18 cellular contexts compared by ENCODE assay signal in the genomic region with DNA sequence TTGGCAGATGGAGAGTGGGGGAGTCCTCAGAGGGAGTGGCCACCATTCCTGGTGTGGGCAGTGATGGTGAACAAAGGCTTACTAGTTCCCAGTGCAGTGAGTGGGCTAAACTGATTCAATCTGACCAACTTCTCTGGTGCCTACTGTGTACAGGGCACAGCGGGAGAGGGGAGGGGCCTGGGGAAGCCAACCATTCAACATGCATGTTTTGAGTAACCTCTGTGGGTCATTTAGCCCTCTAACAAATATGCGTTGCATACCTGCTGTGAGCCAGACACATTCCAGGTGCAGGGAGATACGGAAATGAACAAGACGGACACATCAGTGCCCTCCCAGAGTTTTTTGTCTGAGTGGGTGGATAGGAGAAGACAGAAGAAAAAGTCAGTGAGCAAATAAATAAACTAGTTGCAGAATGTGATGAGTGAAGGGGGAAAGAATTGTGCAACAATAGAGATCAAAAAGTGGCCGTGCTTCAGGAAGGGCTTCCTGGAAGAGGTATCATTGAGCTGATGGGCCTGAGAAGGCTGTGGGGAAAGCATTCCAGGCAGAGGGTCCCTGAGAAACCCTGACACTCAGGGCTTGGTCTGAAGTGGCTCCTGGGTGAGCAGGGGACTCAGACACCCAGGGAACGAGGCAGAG.
A peak's percentile ranks its signal among the peaks of the same experiment; 100 is the strongest.
DNase-seq lines count a peak whose midpoint lies in the region; ATAC-seq, FAIRE-seq and TF ChIP-seq lines count a peak whose summit lies in the region.
"Had no signal": no experiment of that assay in that cellular context is flagged by ENCODE, and none has a peak within 500 bp of the region (broad histone marks: within the 10 kb centered on the region; RNA-seq: fewer than 3 reads in every experiment).

No MANE protein-coding gene starts in this region.

- TF ChIP-seq CTCF in HepG2 (CRISPR knock-in tag; IDR thresholded peaks at IDR 0.05) (no peak), right lobe of liver (IDR thresholded peaks at IDR 0.05) (no peak), K562 (IDR thresholded peaks at IDR 0.05 in 2 of 3, conservative IDR thresholded peaks at IDR 0.05 in 1 of 3; ENCODE audit: insufficient read depth in 2 of 3, low read depth in 1 of 3, low read length in 3 of 3) (no peak), psoas muscle (IDR thresholded peaks at IDR 0.05) (no peak)

- H3K9me3 ChIP-seq in HepG2 (ENCODE audit: low read length) (no peaks in the 10 kb centered on the region), right lobe of liver (no peaks in the 10 kb centered on the region), K562 (replicated peaks; ENCODE audit: control insufficient read depth, insufficient read depth, low read depth, low read length) (no peaks in the 10 kb centered on the region), psoas muscle (no peaks in the 10 kb centered on the region)
- H3K9me3 ChIP-seq in naive thymus-derived CD4-positive, alpha-beta T cell (ENCODE audit: control insufficient read depth in 2 of 3, low read length in 3 of 3), result no peaks in the 10 kb centered on the region
- H3K9me3 ChIP-seq: SJSA1, uterus had no signal

- H3K27me3 ChIP-seq in HepG2 (ENCODE audit: control insufficient read depth in 1 of 2, insufficient read depth in 2 of 2, low read length in 2 of 2) (peaks cover 3 to 6% of the 10 kb centered on the region in 2 experiments; a peak in 4 of 5 replicates), right lobe of liver (no peaks in the 10 kb centered on the region), K562 (ENCODE audit: control insufficient read depth in 2 of 2, insufficient read depth in 2 of 2, low read length in 2 of 2) (peaks cover 14 to 31% of the 10 kb centered on the region in 2 experiments), psoas muscle (ENCODE audit: insufficient read depth in 3 of 3, low read length in 2 of 3) (no peaks in the 10 kb centered on the region)
- no peaks in the 10 kb centered on the region for H3K27me3 ChIP-seq in naive thymus-derived CD4-positive, alpha-beta T cell (ENCODE audit: control insufficient read depth in 2 of 2, insufficient read depth in 2 of 2, low read length in 2 of 2)
- H3K27me3 ChIP-seq: cardiac muscle cell, SJSA1, uterus had no signal

- intact Hi-C loops in HepG2 (cut with micrococcal nuclease; ENCODE audit: unreplicated experiment), result no loop called here
- intact Hi-C loops in right lobe of liver (cut with DNase I), result no loop called here
- intact Hi-C loops in K562 (cut with micrococcal nuclease), result no loop called here
- intact Hi-C loops in psoas muscle (cut with DNase I), result no loop called here
- intact Hi-C loops in naive thymus-derived CD4-positive, alpha-beta T cell (cut with micrococcal nuclease), result no loop called here

- ATAC-seq in HepG2 (no peak), right lobe of liver (no peak), K562 (no peak), psoas muscle (no peak)
- no peak for ATAC-seq in activated naive CD8-positive, alpha-beta T cell treated with anti-CD3 and anti-CD28 coated beads, Interleukin-2, amount 50 U/mL, for 24 hours
- no peak for ATAC-seq in naive thymus-derived CD4-positive, alpha-beta T cell

- DNase-seq in HepG2 (ENCODE audit: low spot score) (no peak), right lobe of liver (no peak), K562 (ENCODE audit: extremely low read depth in 1 of 4, low spot score in 3 of 4) (no peak), kidney glomerular epithelial cell (lab: John Stamatoyannopoulos, UW) (peak; percentile 95), psoas muscle (no peak)
- no peak for DNase-seq in activated naive CD8-positive, alpha-beta T cell treated with anti-CD3 and anti-CD28 coated beads, Interleukin-2, amount 50 U/mL, for 24 hours
- DNase-seq in stimulated activated CD4-positive, alpha-beta T cell treated with anti-CD3 and anti-CD28 coated beads, Interleukin-1b, Interleukin-23, amount 100 ng/mL, for 48 hours, result no peak
- no peak for DNase-seq in naive thymus-derived CD4-positive, alpha-beta T cell
- DNase-seq: activated CD4-positive, alpha-beta T cell treated with anti-CD3 and anti-CD28 coated beads, Interleukin-2, amount 10 ng/mL, durations not matched to agents 7 days and 5 days; activated T-cell treated with anti-CD3 and anti-CD28 coated beads for 4 hours; effector CD4-positive, alpha-beta T cell; NCI-H1436 treated with DMSO at 0.1 percent for 48 hours; NCI-H446 treated with DMSO at 0.1 percent for 48 hours; stimulated activated naive CD4-positive, alpha-beta T cell treated with Interleukin-2 at 50 U/mL for 16 hours; uterus had no signal

- TF ChIP-seq EP300 in HepG2 (IDR thresholded peaks at IDR 0.05; ENCODE audit: low read depth in 2 of 2, low read length in 2 of 2) (no peak), HepG2 (CRISPR knock-in tag; IDR thresholded peaks at IDR 0.05; ENCODE audit: borderline replicate concordance) (no peak), K562 (IDR thresholded peaks at IDR 0.05; ENCODE audit: low read length) (no peak)

- H3K4me3 ChIP-seq in HepG2 (replicated peaks in 1 of 3; ENCODE audit: insufficient read depth in 1 of 3, low read depth in 2 of 3, low read length in 3 of 3) (no peak overlapping the region), right lobe of liver (no peak overlapping the region), K562 (no peak overlapping the region), psoas muscle (no peak overlapping the region)
- H3K4me3 ChIP-seq in naive thymus-derived CD4-positive, alpha-beta T cell (ENCODE audit: low read length), result no peak overlapping the region
- H3K4me3 ChIP-seq: cardiac muscle cell, SJSA1, uterus had no signal

- no peak overlapping the region for H3K27ac Mint-ChIP-seq in activated naive CD8-positive, alpha-beta T cell treated with anti-CD3 and anti-CD28 coated beads, Interleukin-2, amount 50 U/mL, for 24 hours
- H3K27ac Mint-ChIP-seq in naive thymus-derived CD4-positive, alpha-beta T cell, result no peak overlapping the region
- H3K27ac Mint-ChIP-seq: activated CD4-positive, alpha-beta T cell treated with anti-CD3 and anti-CD28 coated beads, Interleukin-2, amount 10 ng/mL, durations not matched to agents 7 days and 5 days; activated naive CD4-positive, alpha-beta T cell treated with anti-CD3 and anti-CD28 coated beads, Interleukin-2, amount 50 U/mL, for 24 hours had no signal

- CTCF ChIA-PET in HepG2 (lab: Yijun Ruan, JAX; ENCODE audit: low intra/inter-chr PET ratio, low total read pairs), result no interaction called here
- CTCF ChIA-PET in K562 (lab: Yijun Ruan, JAX; ENCODE audit: low intra/inter-chr PET ratio), result no interaction called here
- CTCF ChIA-PET in naive thymus-derived CD4-positive, alpha-beta T cell (lab: Charles Lee), result no interaction called here

- TF ChIP-seq RAD21 in HepG2 (CRISPR knock-in tag; IDR thresholded peaks at IDR 0.05) (no peak), K562 (CRISPR knock-in tag; conservative IDR thresholded peaks at IDR 0.05 in 1 of 2, IDR thresholded peaks at IDR 0.05 in 1 of 2) (no peak)

- H3K4me1 Mint-ChIP-seq in activated naive CD8-positive, alpha-beta T cell treated with anti-CD3 and anti-CD28 coated beads, Interleukin-2, amount 50 U/mL, for 24 hours, result no peaks in the 10 kb centered on the region
- H3K4me1 Mint-ChIP-seq in naive thymus-derived CD4-positive, alpha-beta T cell, result no peaks in the 10 kb centered on the region
- H3K4me1 Mint-ChIP-seq: activated CD4-positive, alpha-beta T cell treated with anti-CD3 and anti-CD28 coated beads, Interleukin-2, amount 10 ng/mL, durations not matched to agents 7 days and 5 days; activated naive CD4-positive, alpha-beta T cell treated with anti-CD3 and anti-CD28 coated beads, Interleukin-2, amount 50 U/mL, for 24 hours had no signal

- in situ Hi-C loops in HepG2 (cut with HindIII; ENCODE audit: extremely low pct_ligation_motif_present, low pct_unique_long_range_greater_than_20kb), result no loop called here
- in situ Hi-C loops in K562 (cut with MboI), result no loop called here

- BruUV-seq in HepG2 (replicated peaks; lab: Mats Ljungman, UMichigan) (no TSS peak), K562 (replicated peaks; lab: Mats Ljungman, UMichigan) (no TSS peak)

- H3K27me3 Mint-ChIP-seq in activated naive CD8-positive, alpha-beta T cell treated with anti-CD3 and anti-CD28 coated beads, Interleukin-2, amount 50 U/mL, for 24 hours, result peaks cover 4% of the 10 kb centered on the region
- peaks cover 0 to 11% (median 3%) of the 10 kb centered on the region in 5 donors for H3K27me3 Mint-ChIP-seq in naive thymus-derived CD4-positive, alpha-beta T cell
- H3K27me3 Mint-ChIP-seq: activated naive CD4-positive, alpha-beta T cell treated with anti-CD3 and anti-CD28 coated beads, Interleukin-2, amount 50 U/mL, for 24 hours had no signal

- no peak overlapping the region for H3K27ac ChIP-seq in HepG2 (ENCODE audit: extremely low read length, insufficient read depth, low read length)
- H3K27ac ChIP-seq in right lobe of liver, result no peak overlapping the region
- no peak overlapping the region for H3K27ac ChIP-seq in K562 (ENCODE audit: extremely low read depth, low read depth, low read length)
- H3K27ac ChIP-seq in psoas muscle, result no peak overlapping the region
- no peak overlapping the region for H3K27ac ChIP-seq in naive thymus-derived CD4-positive, alpha-beta T cell (ENCODE audit: low read depth, low read length)
- H3K27ac ChIP-seq: cardiac muscle cell, SJSA1, uterus had no signal

- POLR2A ChIA-PET in HepG2 (lab: Yijun Ruan, JAX) (no interaction called here), K562 (lab: Yijun Ruan, JAX) (no interaction called here)
- POLR2A ChIA-PET in naive thymus-derived CD4-positive, alpha-beta T cell (lab: Charles Lee), result no interaction called here

- H3K36me3 ChIP-seq in HepG2 (replicated peaks in 1 of 2; ENCODE audit: control insufficient read depth in 1 of 2, insufficient read depth in 2 of 2, low read length in 2 of 2) (no peaks in the 10 kb centered on the region), right lobe of liver (no peaks in the 10 kb centered on the region), K562 (ENCODE audit: control insufficient read depth, insufficient read depth, low read length) (no peaks in the 10 kb centered on the region), psoas muscle (ENCODE audit: insufficient read depth in 1 of 2, low read depth in 1 of 2) (no peaks in the 10 kb centered on the region)
- H3K36me3 ChIP-seq in naive thymus-derived CD4-positive, alpha-beta T cell (ENCODE audit: control insufficient read depth in 2 of 3, insufficient read depth in 3 of 3, low read length in 3 of 3), result no peaks in the 10 kb centered on the region
- H3K36me3 ChIP-seq: SJSA1, uterus had no signal

- no peak for FAIRE-seq in HepG2 (lab: Jason Lieb, UNC)
- no peak for FAIRE-seq in K562 (lab: Jason Lieb, UNC)

- H3K79me2 ChIP-seq in HepG2 (ENCODE audit: insufficient read depth, low read length) (no peaks in the 10 kb centered on the region), K562 (ENCODE audit: control insufficient read depth, insufficient read depth, low read length) (no peaks in the 10 kb centered on the region)

- 2% methylated on average over 6 of the region's 6 CpGs for WGBS in HepG2 (ENCODE audit: low lambda C conversion rate)
- WGBS in right lobe of liver (ENCODE audit: insufficient coverage, low coverage, low lambda C conversion rate, missing lambda C conversion rate), result 62% methylated on average over 6 of the region's 6 CpGs
- WGBS in K562 (ENCODE audit: insufficient coverage, low coverage, missing lambda C conversion rate), result 0% methylated on average over 6 of the region's 6 CpGs
- 83% methylated on average over 6 of the region's 6 CpGs for WGBS in psoas muscle, 3 donors

- H4K20me1 ChIP-seq in HepG2 (ENCODE audit: insufficient read depth, low read length) (no peaks in the 10 kb centered on the region), K562 (replicated peaks; ENCODE audit: control insufficient read depth, insufficient read depth, low read length) (peaks cover 22% of the 10 kb centered on the region)

- no peak for TF ChIP-seq POLR2A in HepG2 (IDR thresholded peaks at IDR 0.05; ENCODE audit: insufficient read depth in 1 of 2, low read depth in 2 of 2, low read length in 2 of 2)
- TF ChIP-seq POLR2A in right lobe of liver (IDR thresholded peaks at IDR 0.05), result no peak
- TF ChIP-seq POLR2A in K562 (conservative IDR thresholded peaks at IDR 0.05), result no peak

- H2AFZ ChIP-seq in HepG2 (ENCODE audit: low read length) (no peak overlapping the region), K562 (ENCODE audit: low read depth, low read length) (no peak overlapping the region)

- H3K4me1 ChIP-seq in HepG2 (ENCODE audit: insufficient read depth, low read length) (peaks cover 15% of the 10 kb centered on the region), right lobe of liver (no peaks in the 10 kb centered on the region), K562 (replicated peaks in 1 of 2; ENCODE audit: control insufficient read depth in 2 of 2, insufficient read depth in 2 of 2, low read length in 2 of 2) (peaks cover 0 to 4% of the 10 kb centered on the region in 2 experiments; a peak in 1 of 5 replicates), psoas muscle (no peaks in the 10 kb centered on the region)
- no peaks in the 10 kb centered on the region for H3K4me1 ChIP-seq in naive thymus-derived CD4-positive, alpha-beta T cell (ENCODE audit: control insufficient read depth in 2 of 2, insufficient read depth in 2 of 2, low read length in 2 of 2)
- H3K4me1 ChIP-seq: SJSA1, uterus had no signal

- H3K36me3 Mint-ChIP-seq in activated naive CD8-positive, alpha-beta T cell treated with anti-CD3 and anti-CD28 coated beads, Interleukin-2, amount 50 U/mL, for 24 hours (ENCODE audit: low read depth), result no peaks in the 10 kb centered on the region
- no peaks in the 10 kb centered on the region for H3K36me3 Mint-ChIP-seq in naive thymus-derived CD4-positive, alpha-beta T cell
- H3K36me3 Mint-ChIP-seq: activated naive CD4-positive, alpha-beta T cell treated with anti-CD3 and anti-CD28 coated beads, Interleukin-2, amount 50 U/mL, for 24 hours had no signal

- H3K4me2 ChIP-seq in HepG2 (ENCODE audit: low read depth, low read length) (no peak overlapping the region), K562 (ENCODE audit: insufficient read depth, low read length) (no peak overlapping the region)

- H3K9ac ChIP-seq in HepG2 (ENCODE audit: insufficient read depth, low read depth, low read length) (no peak overlapping the region), K562 (ENCODE audit: insufficient read depth in 1 of 2, low read depth in 2 of 2, low read length in 2 of 2) (no peak overlapping the region)

- H3K9me1 ChIP-seq in K562 (ENCODE audit: control insufficient read depth, insufficient read depth, low read length), result no peaks in the 10 kb centered on the region

- H3K4me3 Mint-ChIP-seq in activated naive CD8-positive, alpha-beta T cell treated with anti-CD3 and anti-CD28 coated beads, Interleukin-2, amount 50 U/mL, for 24 hours, result no peak overlapping the region
- no peak overlapping the region for H3K4me3 Mint-ChIP-seq in naive thymus-derived CD4-positive, alpha-beta T cell
- H3K4me3 Mint-ChIP-seq: activated CD4-positive, alpha-beta T cell treated with anti-CD3 and anti-CD28 coated beads, Interleukin-2, amount 10 ng/mL, durations not matched to agents 7 days and 5 days; activated naive CD4-positive, alpha-beta T cell treated with anti-CD3 and anti-CD28 coated beads, Interleukin-2, amount 50 U/mL, for 24 hours had no signal

- no peaks in the 10 kb centered on the region for H3K9me3 Mint-ChIP-seq in activated naive CD8-positive, alpha-beta T cell treated with anti-CD3 and anti-CD28 coated beads, Interleukin-2, amount 50 U/mL, for 24 hours
- no peaks in the 10 kb centered on the region for H3K9me3 Mint-ChIP-seq in naive thymus-derived CD4-positive, alpha-beta T cell
- H3K9me3 Mint-ChIP-seq: activated CD4-positive, alpha-beta T cell treated with anti-CD3 and anti-CD28 coated beads, Interleukin-2, amount 10 ng/mL, durations not matched to agents 7 days and 5 days; activated naive CD4-positive, alpha-beta T cell treated with anti-CD3 and anti-CD28 coated beads, Interleukin-2, amount 50 U/mL, for 24 hours had no signal
